Comparison of ENCODE assay signal across 8 cellular contexts in genomic region chr17:7561028-7561575, GRCh38. TPM values are rescaled to one million over a fixed set of nuclear protein-coding genes. Genes with fewer than 3 reads are reported as not detected.
DNase-seq lines count a peak whose midpoint lies in the region; ATAC-seq, FAIRE-seq and TF ChIP-seq lines count a peak whose summit lies in the region.

No MANE protein-coding gene starts in this region.

- DNase-seq in GM18507 (ENCODE audit: extremely low spot score, insufficient read length, low read depth), result peak; percentile 71
- peak; percentile 74 for DNase-seq in NCI-H345 (lab: John Stamatoyannopoulos, UW)
- peak; percentile 67 to 82 for DNase-seq in activated CD4-positive, alpha-beta T cell treated with anti-CD3 and anti-CD28 coated beads for 24 hours (ENCODE audit: low read depth in 2 of 2)
- DNase-seq in cerebellum (ENCODE audit: low spot score), result peak; percentile 93
- DNase-seq in kidney glomerular epithelial cell (lab: John Stamatoyannopoulos, UW), result peak; percentile 68
- DNase-seq in stimulated activated CD4-positive, alpha-beta T cell treated with anti-CD3 and anti-CD28 coated beads, Interleukin-1b, Interleukin-23, amount 100 ng/mL, for 1 hour (ENCODE audit: low read depth in 2 of 2), result peak; percentile 64 to 71

- FAIRE-seq in GM18507 (lab: Jason Lieb, UNC), result peak; percentile 94

- ATAC-seq in HG03108 (IDR thresholded peaks at IDR 0.05; ENCODE audit: unreplicated experiment), result peak; percentile 48

- peak overlapping the region; percentile 93 for H3K27ac ChIP-seq in 22Rv1

- TF ChIP-seq CTCF in 22Rv1 (IDR thresholded peaks at IDR 0.05), result peak; percentile 84

RNA-seq across cellular contexts. Expression of gene SENP3, which starts 0.6 kb away (rescaled TPM):
- 44.9 TPM for total RNA-seq in cerebellum

RNA-seq across cellular contexts. Expression of gene TNFSF13, which starts 2.6 kb away (rescaled TPM):
- 1.1 TPM for total RNA-seq in cerebellum

RNA-seq across cellular contexts. Expression of gene TNFSF12, which starts 12.2 kb away (rescaled TPM):
- 1.00 TPM for total RNA-seq in cerebellum

RNA-seq across cellular contexts. Expression of gene CD68, which starts 18.3 kb away (rescaled TPM):
- total RNA-seq in cerebellum, result 3.2 TPM

RNA-seq across cellular contexts. Expression of gene MPDU1, which starts 22.6 kb away (rescaled TPM):
- 37.6 TPM for total RNA-seq in cerebellum

Comparison
In these comparisons a context has a peak if more than half of its experiments do, and no peak if none do; other contexts are left out.
1. Peak in every context shown above with its lines: DNase-seq, ATAC-seq and H3K27ac ChIP-seq.